ENCODE assay signal across 1 cellular context in the genomic region with DNA sequence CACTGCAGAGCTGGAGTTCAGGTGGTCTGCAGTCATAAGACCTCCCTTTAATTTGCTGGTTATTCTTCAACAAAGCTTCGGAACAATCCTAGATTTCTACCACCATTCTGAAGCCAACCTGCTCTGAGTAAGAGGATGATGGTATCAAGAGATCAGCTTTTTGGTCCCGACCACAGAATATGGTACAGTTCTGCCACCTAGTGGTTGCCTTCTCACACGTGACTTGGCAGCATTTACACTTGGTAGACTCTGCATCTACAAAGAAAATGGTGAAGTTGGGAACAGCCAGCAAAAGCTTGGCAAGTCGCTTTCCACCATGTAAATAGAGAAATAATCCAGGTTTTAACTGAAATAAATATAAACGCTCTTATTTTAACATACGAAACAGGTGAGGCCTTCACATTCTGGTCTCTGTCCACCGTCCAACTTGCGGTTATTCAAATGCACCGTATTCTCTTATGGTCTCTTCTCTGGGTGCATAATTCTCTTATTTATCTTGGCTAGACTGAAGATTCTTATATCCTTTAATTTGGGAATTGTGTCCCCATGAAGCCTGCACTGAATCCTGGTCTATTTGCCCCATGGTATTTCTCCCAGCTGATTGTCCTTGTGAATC.
TF ChIP-seq lines count a peak whose summit lies in the region.

No MANE protein-coding gene starts in this region.

TF ChIP-seq in HEK293, 187 proteins besides CTCF, POLR2A, EP300 and RAD21 (continued from another document):
- TF ChIP-seq ZNF513 (tag by site-specific recombination; IDR thresholded peaks at IDR 0.05) = peak; percentile 65; the same call in 1 of the 2 replicates
- TF ChIP-seq ZNF202 (tag by site-specific recombination; IDR thresholded peaks at IDR 0.05; ENCODE audit: borderline replicate concordance) = no peak
- TF ChIP-seq, protein P1, sequence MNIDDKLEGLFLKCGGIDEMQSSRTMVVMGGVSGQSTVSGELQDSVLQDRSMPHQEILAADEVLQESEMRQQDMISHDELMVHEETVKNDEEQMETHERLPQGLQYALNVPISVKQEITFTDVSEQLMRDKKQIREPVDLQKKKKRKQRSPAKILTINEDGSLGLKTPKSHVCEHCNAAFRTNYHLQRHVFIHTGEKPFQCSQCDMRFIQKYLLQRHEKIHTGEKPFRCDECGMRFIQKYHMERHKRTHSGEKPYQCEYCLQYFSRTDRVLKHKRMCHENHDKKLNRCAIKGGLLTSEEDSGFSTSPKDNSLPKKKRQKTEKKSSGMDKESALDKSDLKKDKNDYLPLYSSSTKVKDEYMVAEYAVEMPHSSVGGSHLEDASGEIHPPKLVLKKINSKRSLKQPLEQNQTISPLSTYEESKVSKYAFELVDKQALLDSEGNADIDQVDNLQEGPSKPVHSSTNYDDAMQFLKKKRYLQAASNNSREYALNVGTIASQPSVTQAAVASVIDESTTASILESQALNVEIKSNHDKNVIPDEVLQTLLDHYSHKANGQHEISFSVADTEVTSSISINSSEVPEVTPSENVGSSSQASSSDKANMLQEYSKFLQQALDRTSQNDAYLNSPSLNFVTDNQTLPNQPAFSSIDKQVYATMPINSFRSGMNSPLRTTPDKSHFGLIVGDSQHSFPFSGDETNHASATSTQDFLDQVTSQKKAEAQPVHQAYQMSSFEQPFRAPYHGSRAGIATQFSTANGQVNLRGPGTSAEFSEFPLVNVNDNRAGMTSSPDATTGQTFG (tag by site-specific recombination; IDR thresholded peaks at IDR 0.05; ENCODE audit: borderline replicate concordance) = no peak
